10 cellular contexts compared by ENCODE assay signal in the genomic region with DNA sequence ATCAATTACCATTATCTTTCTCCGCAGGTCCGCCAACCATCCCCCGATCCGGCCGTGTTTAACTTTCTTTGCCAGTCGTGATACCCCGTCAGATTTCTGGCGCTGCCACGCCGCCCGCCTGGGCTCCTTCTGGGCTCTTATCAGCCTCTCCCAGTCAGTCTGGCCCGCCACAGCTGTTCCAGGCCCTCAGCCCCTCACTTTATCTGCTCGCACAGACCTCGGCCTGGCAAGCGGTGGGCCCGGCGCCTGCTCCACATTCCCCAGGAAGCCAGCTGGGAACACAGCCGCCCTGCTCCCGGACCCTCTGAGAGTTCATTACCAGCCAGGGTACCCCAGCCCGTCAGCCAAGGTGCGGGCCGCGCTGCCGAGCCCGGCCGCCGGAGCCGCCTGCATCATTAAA.
DNase-seq lines count a peak whose midpoint lies in the region; ATAC-seq and TF ChIP-seq lines count a peak whose summit lies in the region.
"Had no signal": no experiment of that assay in that cellular context is flagged by ENCODE, and none has a peak within 500 bp of the region (broad histone marks: within the 10 kb centered on the region; RNA-seq: fewer than 3 reads in every experiment).

No MANE protein-coding gene starts in this region.

- peak; percentile 96 for DNase-seq in BE2C
- peak; percentile 65 for DNase-seq in NCI-H524 treated with DMSO at 0.1 percent for 48 hours (lab: John Stamatoyannopoulos, UW)
- DNase-seq in esophagus muscularis mucosa (ENCODE audit: extremely low spot score), result no peak
- DNase-seq in nephron progenitor cell, result peak; percentile 38
- DNase-seq in foreskin keratinocyte, result no peak
- DNase-seq in activated T-helper 1 cell treated with anti-CD3 and anti-CD28 coated beads, Interleukin-12 subunit alpha, Interleukin-12 subunit beta, Interleukin-2, Interleukin-4 antibody, amounts not matched to agents 30 ng/mL and 10 ng/mL and 1 ng/mL, durations not matched to agents 14 hours and 24 hours and 36 hours (ENCODE audit: low spot score), result no peak
- no peak for DNase-seq in foreskin melanocyte
- DNase-seq: NCI-H446 had no signal

- no peak for ATAC-seq in foreskin keratinocyte
- no peak for ATAC-seq in HG03354 (IDR thresholded peaks at IDR 0.05; ENCODE audit: poor library complexity, severe bottlenecking, unreplicated experiment)

- intact Hi-C loops in esophagus muscularis mucosa (cut with DNase I), result no loop called here
- intact Hi-C loops in activated T-helper 1 cell treated with anti-CD3 and anti-CD28 coated beads, Interleukin-12 subunit alpha, Interleukin-12 subunit beta, Interleukin-2, Interleukin-4 antibody, amounts not matched to agents 30 ng/mL and 10 ng/mL and 1 ng/mL, durations not matched to agents 14 hours and 24 hours and 36 hours (cut with micrococcal nuclease), result no loop called here

- H3K27ac Mint-ChIP-seq in nephron progenitor cell, result peak overlapping the region; percentile 69
- H3K27ac Mint-ChIP-seq in activated T-helper 1 cell treated with anti-CD3 and anti-CD28 coated beads, Interleukin-12 subunit alpha, Interleukin-12 subunit beta, Interleukin-2, Interleukin-4 antibody, amounts not matched to agents 30 ng/mL and 10 ng/mL and 1 ng/mL, durations not matched to agents 14 hours and 24 hours and 36 hours, result no peak overlapping the region

- H3K4me3 ChIP-seq in BE2C (ENCODE audit: low read depth, low read length), result peak overlapping the region; percentile 46
- H3K4me3 ChIP-seq in esophagus muscularis mucosa, result no peak overlapping the region

- H3K36me3 ChIP-seq in BE2C, result no peaks in the 10 kb centered on the region; the same call in 1 of the 2 replicates
- H3K36me3 ChIP-seq in esophagus muscularis mucosa, result no peaks in the 10 kb centered on the region

- H3K27me3 ChIP-seq in BE2C (no peaks in the 10 kb centered on the region), esophagus muscularis mucosa (no peaks in the 10 kb centered on the region), foreskin keratinocyte (no peaks in the 10 kb centered on the region)

- H3K27me3 Mint-ChIP-seq in nephron progenitor cell (ENCODE audit: low read depth, poor library complexity), result peaks cover 3% of the 10 kb centered on the region
- H3K27me3 Mint-ChIP-seq in activated T-helper 1 cell treated with anti-CD3 and anti-CD28 coated beads, Interleukin-12 subunit alpha, Interleukin-12 subunit beta, Interleukin-2, Interleukin-4 antibody, amounts not matched to agents 30 ng/mL and 10 ng/mL and 1 ng/mL, durations not matched to agents 14 hours and 24 hours and 36 hours (ENCODE audit: insufficient read depth), result peaks cover 21% of the 10 kb centered on the region

- no peaks in the 10 kb centered on the region for H3K9me3 ChIP-seq in BE2C
- no peaks in the 10 kb centered on the region for H3K9me3 ChIP-seq in esophagus muscularis mucosa

- TF ChIP-seq POLR2A in esophagus muscularis mucosa (IDR thresholded peaks at IDR 0.05; ENCODE audit: low read depth), result no peak

- peaks cover 46% of the 10 kb centered on the region for H3K4me1 ChIP-seq in BE2C
- H3K4me1 ChIP-seq in esophagus muscularis mucosa, result peaks cover 36 to 53% (median 52%) of the 10 kb centered on the region in 4 donors
- no peaks in the 10 kb centered on the region for H3K4me1 ChIP-seq in foreskin keratinocyte

- no peak for TF ChIP-seq CTCF in BE2C (IDR thresholded peaks at IDR 0.05; ENCODE audit: low read depth, low read length)
- no peak for TF ChIP-seq CTCF in esophagus muscularis mucosa (IDR thresholded peaks at IDR 0.05)
- no peak for TF ChIP-seq CTCF in nephron progenitor cell (IDR thresholded peaks at IDR 0.05)
- TF ChIP-seq CTCF in foreskin keratinocyte (conservative IDR thresholded peaks at IDR 0.05), result no peak

- H3K27ac ChIP-seq in esophagus muscularis mucosa (replicated peaks in 1 of 4) (peak overlapping the region in 3 of 4 donors; percentile 71 to 77 (median 75)), foreskin keratinocyte (no peak overlapping the region)
- H3K27ac ChIP-seq: VCaP had no signal

- no peaks in the 10 kb centered on the region for H3K9me3 Mint-ChIP-seq in nephron progenitor cell
- H3K9me3 Mint-ChIP-seq in activated T-helper 1 cell treated with anti-CD3 and anti-CD28 coated beads, Interleukin-12 subunit alpha, Interleukin-12 subunit beta, Interleukin-2, Interleukin-4 antibody, amounts not matched to agents 30 ng/mL and 10 ng/mL and 1 ng/mL, durations not matched to agents 14 hours and 24 hours and 36 hours, result no peaks in the 10 kb centered on the region

- peaks cover 91% of the 10 kb centered on the region for H3K4me1 Mint-ChIP-seq in nephron progenitor cell
- no peaks in the 10 kb centered on the region for H3K4me1 Mint-ChIP-seq in activated T-helper 1 cell treated with anti-CD3 and anti-CD28 coated beads, Interleukin-12 subunit alpha, Interleukin-12 subunit beta, Interleukin-2, Interleukin-4 antibody, amounts not matched to agents 30 ng/mL and 10 ng/mL and 1 ng/mL, durations not matched to agents 14 hours and 24 hours and 36 hours (ENCODE audit: low read depth)

- no peaks in the 10 kb centered on the region for H3K36me3 Mint-ChIP-seq in nephron progenitor cell (ENCODE audit: low read depth)
- no peaks in the 10 kb centered on the region for H3K36me3 Mint-ChIP-seq in activated T-helper 1 cell treated with anti-CD3 and anti-CD28 coated beads, Interleukin-12 subunit alpha, Interleukin-12 subunit beta, Interleukin-2, Interleukin-4 antibody, amounts not matched to agents 30 ng/mL and 10 ng/mL and 1 ng/mL, durations not matched to agents 14 hours and 24 hours and 36 hours (ENCODE audit: low read depth)

- peak overlapping the region; percentile 34 for H3K4me3 Mint-ChIP-seq in nephron progenitor cell
- no peak overlapping the region for H3K4me3 Mint-ChIP-seq in activated T-helper 1 cell treated with anti-CD3 and anti-CD28 coated beads, Interleukin-12 subunit alpha, Interleukin-12 subunit beta, Interleukin-2, Interleukin-4 antibody, amounts not matched to agents 30 ng/mL and 10 ng/mL and 1 ng/mL, durations not matched to agents 14 hours and 24 hours and 36 hours

- no peak for TF ChIP-seq EP300 in esophagus muscularis mucosa (IDR thresholded peaks at IDR 0.05)

- 80% methylated on average over 28 of the region's 28 CpGs for WGBS in esophagus muscularis mucosa

Comparison
In these comparisons a context has a peak if more than half of its experiments do, and no peak if none do; other contexts are left out.
1. DNase-seq: peak in BE2C (single experiment), NCI-H524 treated with DMSO at 0.1 percent for 48 hours (single experiment) and nephron progenitor cell (single experiment); none in esophagus muscularis mucosa (single experiment), foreskin keratinocyte (0 of 2), activated T-helper 1 cell treated with anti-CD3 and anti-CD28 coated beads, Interleukin-12 subunit alpha, Interleukin-12 subunit beta, Interleukin-2, Interleukin-4 antibody, amounts not matched to agents 30 ng/mL and 10 ng/mL and 1 ng/mL, durations not matched to agents 14 hours and 24 hours and 36 hours (single experiment) and foreskin melanocyte (single experiment).